30 cellular contexts compared by ENCODE assay signal in genomic region chr20:23702021-23702420, GRCh38. TPM values are rescaled to one million over a fixed set of nuclear protein-coding genes. Genes with fewer than 3 reads are reported as not detected.
"Had no signal": no experiment of that assay in that cellular context is flagged by ENCODE, and none has a peak within 500 bp of the region (broad histone marks: within the 10 kb centered on the region; RNA-seq: fewer than 3 reads in every experiment).

No MANE protein-coding gene starts in this region.

- ATAC-seq: activated CD8-positive, alpha-beta memory T cell treated with anti-CD3 and anti-CD28 coated beads, Interleukin-2, amount 10 ng/mL, durations not matched to agents 7 days and 5 days; activated CD8-positive, alpha-beta T cell treated with anti-CD3 and anti-CD28 coated beads for 36 hours; left cardiac atrium; right cardiac atrium; T-cell; upper lobe of right lung had no signal

- H3K9me3 ChIP-seq: neutrophil, thyroid gland, upper lobe of right lung had no signal

- H3K4me1 ChIP-seq: parathyroid adenoma, thyroid gland, upper lobe of right lung had no signal

- H3K9ac ChIP-seq: parathyroid adenoma had no signal

- H3K27me3 ChIP-seq: neutrophil, thyroid gland, upper lobe of right lung had no signal

- H3K4me3 ChIP-seq: thyroid gland, upper lobe of right lung had no signal

- DNase-seq: activated CD4-positive, alpha-beta T cell treated with anti-CD3 and anti-CD28 coated beads, Interleukin-2, amount 10 ng/mL, durations not matched to agents 7 days and 5 days; activated CD4-positive, CD25-positive, alpha-beta regulatory T cell treated with anti-CD3 and anti-CD28 coated beads, Interleukin-2, amount 50 U/mL, for 72 hours; activated CD8-positive, alpha-beta memory T cell treated with anti-CD3 and anti-CD28 coated beads, Interleukin-2, amount 10 ng/mL, durations not matched to agents 7 days and 5 days; activated CD8-positive, alpha-beta T cell treated with anti-CD3 and anti-CD28 coated beads for 36 hours; activated naive CD4-positive, alpha-beta T cell; activated naive CD8-positive, alpha-beta T cell treated with anti-CD3 and anti-CD28 coated beads for 36 hours; activated T-cell treated with anti-CD3 and anti-CD28 coated beads for 4 hours; amygdala; cerebellar nuclear complex; cortex of kidney; erythroblast; head of caudate nucleus; hypothalamus; left cardiac atrium; right cardiac atrium; stimulated activated CD4-positive, alpha-beta T cell treated with anti-CD3 and anti-CD28 coated beads, Interleukin-12 subunit alpha, Interleukin-12 subunit beta, amount 100 ng/mL, for 4 hours; stimulated activated CD4-positive, alpha-beta T cell treated with anti-CD3 and anti-CD28 coated beads, Interleukin-4, amount 100 ng/mL, for 4 hours; substantia nigra; T-cell; thyroid gland; upper lobe of right lung; WERI-Rb-1 had no signal

- H3K36me3 ChIP-seq: neutrophil, thyroid gland, upper lobe of right lung, WERI-Rb-1 had no signal

RNA-seq across cellular contexts. Expression of gene CST4, which starts 13.2 kb away (rescaled TPM):
- total RNA-seq: activated CD4-positive, alpha-beta T cell treated with anti-CD3 and anti-CD28 coated beads, Interleukin-2, amount 10 ng/mL, durations not matched to agents 7 days and 5 days; activated CD8-positive, alpha-beta memory T cell treated with anti-CD3 and anti-CD28 coated beads, Interleukin-2, amount 10 ng/mL, durations not matched to agents 7 days and 5 days; activated CD8-positive, alpha-beta T cell treated with anti-CD3 and anti-CD28 coated beads for 36 hours; activated naive CD8-positive, alpha-beta T cell treated with anti-CD3 and anti-CD28 coated beads for 36 hours; activated T-helper 1 cell treated with anti-CD3 and anti-CD28 coated beads, Interleukin-12 subunit alpha, Interleukin-12 subunit beta, Interleukin-2, Interleukin-4 antibody, amounts not matched to agents 30 ng/mL and 10 ng/mL and 1 ng/mL, durations not matched to agents 14 hours and 24 hours and 36 hours; frontal cortex; left cardiac atrium; liver; myocyte; pulmonary artery endothelial cell; right cardiac atrium; skeletal muscle tissue; T-cell; upper lobe of right lung had no signal

RNA-seq across cellular contexts. Expression of gene CST1, which starts 48.7 kb away (rescaled TPM):
- total RNA-seq: activated CD4-positive, alpha-beta T cell treated with anti-CD3 and anti-CD28 coated beads, Interleukin-2, amount 10 ng/mL, durations not matched to agents 7 days and 5 days; activated CD8-positive, alpha-beta memory T cell treated with anti-CD3 and anti-CD28 coated beads, Interleukin-2, amount 10 ng/mL, durations not matched to agents 7 days and 5 days; activated CD8-positive, alpha-beta T cell treated with anti-CD3 and anti-CD28 coated beads for 36 hours; activated naive CD8-positive, alpha-beta T cell treated with anti-CD3 and anti-CD28 coated beads for 36 hours; activated T-helper 1 cell treated with anti-CD3 and anti-CD28 coated beads, Interleukin-12 subunit alpha, Interleukin-12 subunit beta, Interleukin-2, Interleukin-4 antibody, amounts not matched to agents 30 ng/mL and 10 ng/mL and 1 ng/mL, durations not matched to agents 14 hours and 24 hours and 36 hours; frontal cortex; left cardiac atrium; liver; myocyte; right cardiac atrium; skeletal muscle tissue; T-cell; thyroid gland; upper lobe of right lung had no signal
